Comparison of ENCODE assay signal across 29 cellular contexts in the genomic region with DNA sequence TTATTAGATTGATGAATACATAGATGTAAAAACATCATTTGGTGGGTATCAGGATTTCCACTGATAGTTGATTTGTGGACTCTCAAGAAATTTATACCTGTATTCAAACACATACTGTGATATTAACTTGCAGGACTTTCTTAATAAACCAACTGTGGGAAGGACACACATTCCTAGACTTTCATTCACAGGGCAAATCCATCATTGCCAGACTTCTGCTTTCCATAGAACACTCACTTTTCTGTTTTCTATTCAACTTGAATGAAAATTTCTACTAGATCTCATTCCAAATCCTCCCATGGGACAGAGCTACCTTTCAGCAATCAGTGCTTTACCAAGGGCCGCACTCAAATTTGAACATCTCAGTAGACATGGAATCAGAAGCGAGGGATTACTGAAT.
DNase-seq lines count a peak whose midpoint lies in the region; ATAC-seq, FAIRE-seq and TF ChIP-seq lines count a peak whose summit lies in the region.
"Had no signal": no experiment of that assay in that cellular context is flagged by ENCODE, and none has a peak within 500 bp of the region (broad histone marks: within the 10 kb centered on the region; RNA-seq: fewer than 3 reads in every experiment).

No MANE protein-coding gene starts in this region.

- peak overlapping the region; percentile 98 for H4K91ac ChIP-seq in IMR-90 (ENCODE audit: insufficient read depth, low read depth, low read length)

- peak overlapping the region; percentile 99 for H3K18ac ChIP-seq in IMR-90 (ENCODE audit: low read depth, low read length)

- H2BK20ac ChIP-seq in IMR-90 (ENCODE audit: low read depth, low read length) = peak overlapping the region; percentile 96

- peak overlapping the region in 3 of 5 experiments; percentile 3 to 62 (median 36) for H3K27ac Mint-ChIP-seq in brain
- H3K27ac Mint-ChIP-seq: activated naive CD4-positive, alpha-beta T cell treated with anti-CD3 and anti-CD28 coated beads, Interleukin-2, amount 50 U/mL, for 72 hours; activated T-helper 17 cell treated with anti-CD3 and anti-CD28 coated beads, Interleukin-2, amount 50 U/mL, for 72 hours; T-helper 2 cell treated with Interferon-gamma antibody and Interleukin-4, amounts not matched to agents 5 μg/mL and 100 μg/mL, for 36 hours had no signal

- DNase-seq in A549 (ENCODE audit: low read depth in 1 of 2, low spot score in 1 of 2) (no peak), IMR-90 (no peak), dorsolateral prefrontal cortex (no peak), AML-193 (lab: John Stamatoyannopoulos, UW) (no peak), COLO829 (ENCODE audit: low spot score) (no peak)
- DNase-seq in activated CD4-positive, CD25-positive, alpha-beta regulatory T cell (lab: John Stamatoyannopoulos, UW) = no peak
- DNase-seq: activated CD4-positive, alpha-beta T cell treated with anti-CD3 and anti-CD28 coated beads, Interleukin-2, amount 50 U/mL, for 4 hours; activated CD8-positive, alpha-beta memory T cell treated with anti-CD3 and anti-CD28 coated beads, Interleukin-2, amount 50 U/mL, for 4 hours; aorta; Caco-2; cerebellar nuclear complex; DMS79; gastrocnemius medialis; hippocampal formation; left ventricle myocardium superior; NCI-H1105; NCI-H2029; NCI-H2227 treated with DMSO at 0.1 percent for 48 hours; NCI-H748 treated with DMSO at 0.1 percent for 48 hours; RPMI8226; small intestine; stimulated activated CD4-positive, alpha-beta T cell treated with anti-CD3 and anti-CD28 coated beads, Interleukin-2, amount 100 ng/mL, for 24 hours had no signal

- 84% methylated on average over 2 of the region's 2 CpGs for WGBS in A549 (ENCODE audit: missing lambda C conversion rate)
- 67% methylated on average over 1 of the region's 2 CpGs; no CpG with 5 or more reads in 1 of the 2 experiments for WGBS in IMR-90 (ENCODE audit: extremely low coverage in 2 of 2, insufficient read length in 1 of 2), 2 experiments

- peak overlapping the region; percentile 78 for H3K14ac ChIP-seq in IMR-90 (replicated peaks; ENCODE audit: low read depth, low read length)

- H4K5ac ChIP-seq in IMR-90 (ENCODE audit: low read depth, low read length) = peak overlapping the region; percentile 97

- peak overlapping the region; percentile 38; the same call in 1 of the 3 replicates for H2BK15ac ChIP-seq in IMR-90 (ENCODE audit: low read depth, low read length)

- CTCF ChIA-PET in A549 (lab: Yijun Ruan, JAX) (interaction anchor here (1.2 kb wide), 1 partner anchor 611 kb away, joined by 3 read pairs; no protein-coding TSS in a partner anchor), IMR-90 (lab: Yijun Ruan, JAX) (interaction anchor here (0.7 to 1.4 kb wide), 3 partner anchors 29 to 615 kb away, joined by 3 to 6 read pairs (median 4); no protein-coding TSS in a partner anchor)

- TF ChIP-seq RAD21 in A549 (conservative IDR thresholded peaks at IDR 0.05 in 1 of 2, IDR thresholded peaks at IDR 0.05 in 1 of 2) (no peak), IMR-90 (IDR thresholded peaks at IDR 0.05; ENCODE audit: low read length) (no peak)

- BruUV-seq in IMR-90 (replicated peaks; lab: Mats Ljungman, UMichigan) = no TSS peak

- H3K4me1 Mint-ChIP-seq in brain = peaks cover 61% of the 10 kb centered on the region
- H3K4me1 Mint-ChIP-seq: activated T-helper 17 cell treated with anti-CD3 and anti-CD28 coated beads, Interleukin-2, amount 50 U/mL, for 72 hours had no signal

- ATAC-seq in A549 (no peak), IMR-90 (ENCODE audit: low read depth) (no peak)
- ATAC-seq: activated naive CD4-positive, alpha-beta T cell treated with anti-CD3 and anti-CD28 coated beads, Interleukin-2, amount 50 U/mL, for 72 hours; activated T-helper 17 cell treated with anti-CD3 and anti-CD28 coated beads, Interleukin-2, amount 50 U/mL, for 72 hours; gastrocnemius medialis; left ventricle myocardium superior had no signal

- peak overlapping the region; percentile 97 for H3K56ac ChIP-seq in IMR-90 (ENCODE audit: extremely low read depth, insufficient read depth, low read length)

- H3K9me3 ChIP-seq in A549 (peaks cover 17% of the 10 kb centered on the region), IMR-90 (ENCODE audit: control insufficient read depth, insufficient read depth, low read length) (no peaks in the 10 kb centered on the region), muscle layer of colon (ENCODE audit: low read length) (no peaks in the 10 kb centered on the region)
- H3K9me3 ChIP-seq: BLaER1, Caco-2, gastrocnemius medialis had no signal

- no peaks in the 10 kb centered on the region for H3K9me1 ChIP-seq in IMR-90 (ENCODE audit: insufficient read depth, low read length)

- H3K36me3 ChIP-seq in IMR-90 (ENCODE audit: control insufficient read depth, insufficient read depth, low read length) (no peaks in the 10 kb centered on the region), muscle layer of colon (ENCODE audit: insufficient read depth, low read length) (no peaks in the 10 kb centered on the region)
- H3K36me3 ChIP-seq: BLaER1, gastrocnemius medialis had no signal

- in situ Hi-C loops in IMR-90 (cut with MboI; ENCODE audit: low sequenced_read_pairs) = loop anchor here (5.0 to 25.0 kb wide), 4 partner anchors 300 to 800 kb away; a partner anchor contains a TSS

- no peak overlapping the region for H2AK9ac ChIP-seq in IMR-90 (replicated peaks; ENCODE audit: low read depth, low read length, poor library complexity)

- no peak overlapping the region for H3K4me3 Mint-ChIP-seq in brain
- H3K4me3 Mint-ChIP-seq: activated T-helper 17 cell treated with anti-CD3 and anti-CD28 coated beads, Interleukin-2, amount 50 U/mL, for 72 hours; neural crest cell; T-helper 2 cell treated with Interferon-gamma antibody and Interleukin-4, amounts not matched to agents 5 μg/mL and 100 μg/mL, for 36 hours had no signal

- dilution Hi-C loops in IMR-90 (cut with HindIII; ENCODE audit: low sequenced_read_pairs, unreplicated experiment) = no loop called here

- no peaks in the 10 kb centered on the region for H3K27me3 ChIP-seq in IMR-90 (ENCODE audit: control insufficient read depth, insufficient read depth, low read length)
- no peaks in the 10 kb centered on the region for H3K27me3 ChIP-seq in muscle layer of colon (ENCODE audit: control insufficient read depth in 1 of 2, insufficient read depth in 2 of 2, low read length in 2 of 2)
- H3K27me3 ChIP-seq in dorsolateral prefrontal cortex = peaks cover 0 to 10% (median 0%) of the 10 kb centered on the region in 45 donors
- H3K27me3 ChIP-seq: BLaER1, gastrocnemius medialis had no signal

- H2BK5ac ChIP-seq in IMR-90 (ENCODE audit: low read depth, low read length, poor library complexity, severe bottlenecking) = peak overlapping the region; percentile 100

- POLR2A ChIA-PET in A549 (lab: Yijun Ruan, JAX) = no interaction called here
- POLR2A ChIA-PET in IMR-90 (lab: Charles Lee; ENCODE audit: unreplicated experiment) = interaction anchor here (0.6 to 1.0 kb wide), 3 partner anchors 72 to 569 kb away, joined by 3 to 9 read pairs (median 3); no protein-coding TSS in a partner anchor

- no peak for TF ChIP-seq CTCF in A549 (IDR thresholded peaks at IDR 0.05)
- TF ChIP-seq CTCF in IMR-90 (conservative IDR thresholded peaks at IDR 0.05; ENCODE audit: low read depth, low read length) = no peak
- no peak for TF ChIP-seq CTCF in brain (conservative IDR thresholded peaks at IDR 0.05)
- TF ChIP-seq CTCF in dorsolateral prefrontal cortex (IDR thresholded peaks at IDR 0.05 in 54 of 56, conservative IDR thresholded peaks at IDR 0.05 in 2 of 56; ENCODE audit: low read depth in 1 of 56, partially characterized antibody in 56 of 56) = no peak

- TF ChIP-seq POLR2A in A549 (IDR thresholded peaks at IDR 0.05; ENCODE audit: low read length) (no peak), IMR-90 (IDR thresholded peaks at IDR 0.05; ENCODE audit: low read depth, low read length) (no peak)

- H3K79me1 ChIP-seq in IMR-90 (ENCODE audit: low read depth in 1 of 2, low read length in 2 of 2) = peaks cover 6 to 32% of the 10 kb centered on the region in 2 experiments; a peak in 3 of 4 replicates

- peak overlapping the region; percentile 99 for H2BK120ac ChIP-seq in IMR-90 (ENCODE audit: low read depth, low read length)

- FAIRE-seq in A549 (lab: Jason Lieb, UNC) = no peak
- FAIRE-seq: small intestine had no signal

- H3K27me3 Mint-ChIP-seq in brain = no peaks in the 10 kb centered on the region

- no peaks in the 10 kb centered on the region for H3K36me3 Mint-ChIP-seq in brain
- H3K36me3 Mint-ChIP-seq: activated naive CD4-positive, alpha-beta T cell treated with anti-CD3 and anti-CD28 coated beads, Interleukin-2, amount 50 U/mL, for 72 hours had no signal

- H2AK5ac ChIP-seq in IMR-90 (ENCODE audit: low read depth, low read length) = peak overlapping the region; percentile 60; the same call in 1 of the 2 replicates

- peaks cover 0 to 4% (median 0%) of the 10 kb centered on the region in 5 experiments for H3K9me3 Mint-ChIP-seq in brain
- H3K9me3 Mint-ChIP-seq: activated naive CD4-positive, alpha-beta T cell treated with anti-CD3 and anti-CD28 coated beads, Interleukin-2, amount 50 U/mL, for 72 hours; activated T-helper 17 cell treated with anti-CD3 and anti-CD28 coated beads, Interleukin-2, amount 50 U/mL, for 72 hours; T-helper 2 cell treated with Interferon-gamma antibody and Interleukin-4, amounts not matched to agents 5 μg/mL and 100 μg/mL, for 36 hours had no signal

- no peak overlapping the region for H3K4me3 ChIP-seq in A549
- H3K4me3 ChIP-seq in IMR-90 (ENCODE audit: insufficient read depth, low read depth, low read length) = no peak overlapping the region
- H3K4me3 ChIP-seq in muscle layer of colon (ENCODE audit: low read depth in 1 of 2, low read length in 2 of 2) = no peak overlapping the region
- H3K4me3 ChIP-seq in dorsolateral prefrontal cortex = no peak overlapping the region
- H3K4me3 ChIP-seq: BLaER1, gastrocnemius medialis had no signal

- peak overlapping the region; percentile 81 to 88 for H3K27ac ChIP-seq in A549
- peak overlapping the region; percentile 99 for H3K27ac ChIP-seq in IMR-90 (ENCODE audit: insufficient read depth, low read length)
- peak overlapping the region; percentile 6 for H3K27ac ChIP-seq in muscle layer of colon (ENCODE audit: low read depth, low read length)
- no peak overlapping the region for H3K27ac ChIP-seq in dorsolateral prefrontal cortex
- H3K27ac ChIP-seq: BLaER1, gastrocnemius medialis had no signal

- H3K4ac ChIP-seq in IMR-90 (ENCODE audit: low read depth, low read length) = peak overlapping the region; percentile 92

- no peak overlapping the region for H2AFZ ChIP-seq in IMR-90 (replicated peaks; ENCODE audit: low read length, poor library complexity)

- peaks cover 44% of the 10 kb centered on the region for H3K4me1 ChIP-seq in A549
- H3K4me1 ChIP-seq in IMR-90 (ENCODE audit: control insufficient read depth, insufficient read depth, low read length) = peaks cover 23% of the 10 kb centered on the region
- peaks cover 38% of the 10 kb centered on the region for H3K4me1 ChIP-seq in muscle layer of colon (ENCODE audit: insufficient read depth, low read length)
- H3K4me1 ChIP-seq: BLaER1 had no signal

- intact Hi-C loops in IMR-90 (cut with micrococcal nuclease) = loop anchor here (1.0 to 10.0 kb wide), 7 partner anchors 156 to 918 kb away; no protein-coding TSS in a partner anchor
- intact Hi-C loops in dorsolateral prefrontal cortex (cut with DNase I) = no loop called here

- TF ChIP-seq EP300 in A549 (IDR thresholded peaks at IDR 0.05) = no peak

- peak overlapping the region; percentile 86 to 91 for H4K8ac ChIP-seq in IMR-90 (ENCODE audit: low read depth in 2 of 2, low read length in 2 of 2)

- no peaks in the 10 kb centered on the region for H4K20me1 ChIP-seq in IMR-90 (ENCODE audit: insufficient read depth, low read length)
- H4K20me1 ChIP-seq: BLaER1 had no signal

- H3K9ac ChIP-seq in IMR-90 (ENCODE audit: low read depth, low read length) = peak overlapping the region; percentile 74
- H3K9ac ChIP-seq in muscle layer of colon (ENCODE audit: low read length) = no peak overlapping the region
- H3K9ac ChIP-seq: BLaER1 had no signal

- peak overlapping the region; percentile 75 for H3K23ac ChIP-seq in IMR-90 (ENCODE audit: low read depth, low read length)

- H3K4me2 ChIP-seq in A549 (no peak overlapping the region), IMR-90 (ENCODE audit: low read depth, low read length) (peak overlapping the region; percentile 60; the same call in 1 of the 2 replicates)
- H3K4me2 ChIP-seq: BLaER1 had no signal

Comparison
In these comparisons a context has a peak if more than half of its experiments do, and no peak if none do; other contexts are left out.
1. H3K27ac ChIP-seq: peak in A549 (2 of 2), IMR-90 (single experiment) and muscle layer of colon (single experiment); none in dorsolateral prefrontal cortex (0 of 59).